Comparison of ENCODE assay signal across 17 cellular contexts in the genomic region with DNA sequence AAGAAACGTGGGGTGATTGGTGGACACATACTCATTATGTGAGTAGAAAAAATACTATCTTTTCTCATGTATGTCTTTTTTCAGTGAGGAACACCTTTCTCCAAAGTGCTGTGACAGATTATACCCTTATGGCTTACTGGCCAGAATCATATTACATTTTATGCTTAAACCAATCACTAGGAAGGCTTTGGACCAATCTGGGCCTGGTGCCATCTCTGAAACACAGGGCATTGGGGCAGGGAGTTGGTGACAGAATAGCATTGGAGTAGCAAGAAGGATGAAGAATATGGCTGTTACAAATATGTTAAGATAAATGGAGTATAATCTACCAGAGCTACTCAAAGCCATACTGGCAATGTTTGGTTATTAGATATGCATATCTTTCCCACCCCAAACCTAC. TPM values are rescaled to one million over a fixed set of nuclear protein-coding genes. Genes with fewer than 3 reads are reported as not detected.
DNase-seq lines count a peak whose midpoint lies in the region; ATAC-seq, FAIRE-seq and TF ChIP-seq lines count a peak whose summit lies in the region.
"Had no signal": no experiment of that assay in that cellular context is flagged by ENCODE, and none has a peak within 500 bp of the region (broad histone marks: within the 10 kb centered on the region; RNA-seq: fewer than 3 reads in every experiment).

No MANE protein-coding gene starts in this region.

- H3K14ac ChIP-seq in H1 (ENCODE audit: insufficient read length) = no peak overlapping the region

- WGBS in H1 (ENCODE audit: extremely low coverage in 1 of 2, insufficient coverage in 1 of 2, insufficient read length in 1 of 2, insufficient replicate concordance in 2 of 2, low coverage in 1 of 2, low lambda C conversion rate in 2 of 2, missing lambda C conversion rate in 1 of 2), 2 experiments = 71% methylated on average over 1 of the region's 1 CpG; no CpG with 5 or more reads in 1 of the 2 experiments
- WGBS in sigmoid colon, 2 donors = 86 to 95% methylated on average over 1 of the region's 1 CpG

- H3K4me2 ChIP-seq in H1 (ENCODE audit: insufficient read depth in 1 of 2, low read depth in 2 of 2, low read length in 2 of 2) = peak overlapping the region; percentile 73 to 94

- H2BK120ac ChIP-seq in H1 (replicated peaks; ENCODE audit: low read depth, low read length) = no peak overlapping the region

- H2AK5ac ChIP-seq in H1 (ENCODE audit: low read depth, low read length) = no peak overlapping the region

- H4K20me1 ChIP-seq in H1 (replicated peaks in 1 of 2; ENCODE audit: control insufficient read depth in 1 of 2, insufficient read depth in 2 of 2, low read length in 2 of 2) = peaks cover 4 to 8% of the 10 kb centered on the region in 2 experiments

- H3K27ac Mint-ChIP-seq in CD4-positive, CD25-positive, alpha-beta regulatory T cell = peak overlapping the region; percentile 89 to 97 (median 91)

- peaks cover 47 to 100% of the 10 kb centered on the region in 2 experiments for H3K79me2 ChIP-seq in H1 (ENCODE audit: control insufficient read depth in 1 of 2, insufficient read depth in 2 of 2, low read length in 2 of 2)

- ATAC-seq in CD4-positive, CD25-positive, alpha-beta regulatory T cell (ENCODE audit: low read depth in 2 of 2) = no peak
- ATAC-seq: lower lobe of right lung, SK-N-SH treated with all-trans-retinoic acid at 6 μM for 48 hours had no signal

- no peak overlapping the region for H3K9ac ChIP-seq in H1 (replicated peaks in 1 of 4; ENCODE audit: extremely low read depth in 1 of 4, low read depth in 3 of 4, low read length in 3 of 4)

- H2BK20ac ChIP-seq in H1 (ENCODE audit: low read length) = no peak overlapping the region

- peak overlapping the region in 2 of 4 donors; percentile 19 to 67 for H3K4me3 Mint-ChIP-seq in CD4-positive, CD25-positive, alpha-beta regulatory T cell

- H4K8ac ChIP-seq in H1 (ENCODE audit: extremely low read depth, insufficient read depth, low read length) = no peak overlapping the region

- H3K9me3 ChIP-seq in A673 (ENCODE audit: low read depth, low read length, poor library complexity, severe bottlenecking) = no peaks in the 10 kb centered on the region
- no peaks in the 10 kb centered on the region for H3K9me3 ChIP-seq in CD4-positive, CD25-positive, alpha-beta regulatory T cell (ENCODE audit: control insufficient read depth in 2 of 2, low read length in 2 of 2)
- H3K9me3 ChIP-seq in H1 (ENCODE audit: insufficient read depth in 2 of 2, low read depth in 1 of 2, low read length in 1 of 2) = no peaks in the 10 kb centered on the region
- no peaks in the 10 kb centered on the region for H3K9me3 ChIP-seq in sigmoid colon
- H3K9me3 ChIP-seq: lower lobe of right lung, right atrium auricular region had no signal

- 0 out of 2 replicates have a peak, but pooled peaks cover 6% of the 10 kb centered on the region for H3K79me1 ChIP-seq in H1 (ENCODE audit: low read depth, low read length)

- in situ Hi-C loops in GM13976 (cut with MboI; ENCODE audit: low sequenced_read_pairs, unreplicated experiment) = loop anchor here (10.0 kb wide), 1 partner anchor 157 kb away; no protein-coding TSS in a partner anchor

- H3K4ac ChIP-seq in H1 (replicated peaks; ENCODE audit: insufficient read length, low read depth, low read length) = no peak overlapping the region

- no peak overlapping the region for H3K56ac ChIP-seq in H1 (replicated peaks; ENCODE audit: insufficient read length, low read depth, low read length)

- peak; percentile 28 for DNase-seq in A673 (ENCODE audit: low spot score)
- no peak for DNase-seq in CD4-positive, CD25-positive, alpha-beta regulatory T cell
- DNase-seq in M059J (ENCODE audit: low read depth) = peak; percentile 27
- no peak for DNase-seq in H1 (ENCODE audit: low read depth in 1 of 2, low spot score in 2 of 2)
- no peak for DNase-seq in GM20000 (ENCODE audit: low spot score)
- DNase-seq in GM13976 (ENCODE audit: low spot score) = no peak
- no peak for DNase-seq in T-helper 2 cell
- DNase-seq in sigmoid colon = no peak
- DNase-seq: activated CD4-positive, CD25-positive, alpha-beta regulatory T cell treated with anti-CD3 and anti-CD28 coated beads, Interleukin-2, amount 50 U/mL, for 72 hours; activated CD8-positive, alpha-beta memory T cell treated with anti-CD3 and anti-CD28 coated beads for 24 hours; AML-193; lower lobe of right lung; NCI-H1694 had no signal

- H3K4me3 ChIP-seq in A673 (ENCODE audit: low read depth, low read length, poor library complexity, severe bottlenecking) (no peak overlapping the region), H1 (ENCODE audit: extremely low read depth in 1 of 4, insufficient read depth in 2 of 4, low read depth in 3 of 4, low read length in 4 of 4) (peak overlapping the region in 1 of 4 experiments; percentile 60; a peak in 2 of 8 replicates), sigmoid colon (no peak overlapping the region)
- peak overlapping the region; percentile 29 for H3K4me3 ChIP-seq in CD4-positive, CD25-positive, alpha-beta regulatory T cell (ENCODE audit: low read depth, low read length)
- H3K4me3 ChIP-seq: lower lobe of right lung, right atrium auricular region had no signal

- H2BK5ac ChIP-seq in H1 (ENCODE audit: low read depth, low read length) = 0 out of 2 replicates have a peak overlapping the region, but pooled peaks have one; percentile 3

- no TSS peak for BruUV-seq in A673 (replicated peaks; lab: Mats Ljungman, UMichigan)

- TF ChIP-seq EP300 in H1 (IDR thresholded peaks at IDR 0.05; ENCODE audit: borderline replicate concordance in 1 of 2, low read depth in 2 of 2, low read length in 2 of 2) (no peak), sigmoid colon (IDR thresholded peaks at IDR 0.05) (no peak)

- H3K27ac ChIP-seq in A673 (ENCODE audit: low read depth, low read length, poor library complexity, severe bottlenecking) = no peak overlapping the region
- peak overlapping the region; percentile 92 for H3K27ac ChIP-seq in CD4-positive, CD25-positive, alpha-beta regulatory T cell (ENCODE audit: insufficient read depth, low read length, poor library complexity, severe bottlenecking)
- H3K27ac ChIP-seq in H1 (ENCODE audit: low read depth, low read length) = peak overlapping the region; percentile 19; the same call in 1 of the 2 replicates
- no peak overlapping the region for H3K27ac ChIP-seq in sigmoid colon
- H3K27ac ChIP-seq: lower lobe of right lung had no signal

- H3K4me1 Mint-ChIP-seq in CD4-positive, CD25-positive, alpha-beta regulatory T cell = peaks cover 65 to 98% (median 81%) of the 10 kb centered on the region in 4 donors

- H2BK12ac ChIP-seq in H1 (ENCODE audit: low read depth, low read length) = no peak overlapping the region

- no peak for TF ChIP-seq RAD21 in H1 (IDR thresholded peaks at IDR 0.05 in 1 of 2, conservative IDR thresholded peaks at IDR 0.05 in 1 of 2; ENCODE audit: low read depth in 2 of 2, low read length in 2 of 2)

- H4K5ac ChIP-seq in H1 (ENCODE audit: insufficient read length, low read depth, low read length) = peak overlapping the region; percentile 0

- H4K91ac ChIP-seq in H1 (replicated peaks; ENCODE audit: insufficient read length, low read length) = no peak overlapping the region

- peaks cover 0 to 5% (median 0%) of the 10 kb centered on the region in 7 donors for H3K9me3 Mint-ChIP-seq in CD4-positive, CD25-positive, alpha-beta regulatory T cell

- no peak overlapping the region for H3K23ac ChIP-seq in H1 (ENCODE audit: insufficient read length)

- no peak for FAIRE-seq in H1 (lab: Jason Lieb, UNC)
- FAIRE-seq: islet of Langerhans, urothelium cell line had no signal

- no peaks in the 10 kb centered on the region for H3K27me3 Mint-ChIP-seq in CD4-positive, CD25-positive, alpha-beta regulatory T cell

- peaks cover 14% of the 10 kb centered on the region for H3K36me3 Mint-ChIP-seq in CD4-positive, CD25-positive, alpha-beta regulatory T cell

- CTCF ChIA-PET in A673 (lab: Charles Lee) (no interaction called here), H1 (lab: Charles Lee; ENCODE audit: partially characterized antibody) (interaction anchor here (0.9 to 5.0 kb wide), 3 partner anchors 13 to 1077 kb away, joined by 3 to 31 read pairs (median 5); no protein-coding TSS in a partner anchor)

- H3K4me1 ChIP-seq in A673 (ENCODE audit: insufficient read depth, low read length, poor library complexity, severe bottlenecking) = peaks cover 18% of the 10 kb centered on the region
- H3K4me1 ChIP-seq in CD4-positive, CD25-positive, alpha-beta regulatory T cell (ENCODE audit: control insufficient read depth, insufficient read depth, low read length, poor library complexity, severe bottlenecking) = peaks cover 79% of the 10 kb centered on the region
- H3K4me1 ChIP-seq in H1 (replicated peaks in 1 of 4; ENCODE audit: control insufficient read depth in 3 of 4, insufficient read depth in 4 of 4, low read length in 3 of 4) = peaks cover 18 to 51% (median 26%) of the 10 kb centered on the region in 4 experiments
- H3K4me1 ChIP-seq in sigmoid colon = peaks cover 0 to 57% (median 34%) of the 10 kb centered on the region in 4 donors

- no peak overlapping the region for H2BK15ac ChIP-seq in H1 (ENCODE audit: low read length)

- no peak overlapping the region for H2AFZ ChIP-seq in H1 (ENCODE audit: low read length)

- H3K27me3 ChIP-seq in A673 (replicated peaks; ENCODE audit: insufficient read depth, low read depth, low read length, poor library complexity) = no peaks in the 10 kb centered on the region
- H3K27me3 ChIP-seq in CD4-positive, CD25-positive, alpha-beta regulatory T cell (ENCODE audit: control insufficient read depth, insufficient read depth, low read length) = no peaks in the 10 kb centered on the region
- no peaks in the 10 kb centered on the region for H3K27me3 ChIP-seq in H1 (replicated peaks in 1 of 4; ENCODE audit: control insufficient read depth in 3 of 4, extremely low read depth in 1 of 4, insufficient read depth in 3 of 4, low read length in 3 of 4)
- no peaks in the 10 kb centered on the region for H3K27me3 ChIP-seq in sigmoid colon
- H3K27me3 ChIP-seq: right atrium auricular region had no signal

- no peak for TF ChIP-seq POLR2A in H1 (IDR thresholded peaks at IDR 0.05; ENCODE audit: control extremely low read depth in 1 of 2, low read depth in 2 of 2, low read length in 2 of 2)
- no peak for TF ChIP-seq POLR2A in sigmoid colon (IDR thresholded peaks at IDR 0.05)

- POLR2A ChIA-PET in A673 (lab: Charles Lee; ENCODE audit: low non-redundant PET) (no interaction called here), H1 (lab: Charles Lee; ENCODE audit: partially characterized antibody) (interaction anchor here (0.7 to 17.8 kb wide), 7 partner anchors 10 to 158 kb away, joined by 3 to 297 read pairs (median 5); partner anchors contain the start of gene UGP2)

- H3K18ac ChIP-seq in H1 (ENCODE audit: extremely low read depth, low read length) = peak overlapping the region; percentile 7; the same call in 1 of the 2 replicates

- no peaks in the 10 kb centered on the region for H3K23me2 ChIP-seq in H1 (ENCODE audit: low read depth, low read length)

- intact Hi-C loops in A673 (cut with micrococcal nuclease; ENCODE audit: unreplicated experiment) (no loop called here), sigmoid colon (cut with DNase I) (no loop called here)

- TF ChIP-seq CTCF in A673 (conservative IDR thresholded peaks at IDR 0.05; ENCODE audit: low read depth, low read length) (no peak), H1 (IDR thresholded peaks at IDR 0.05; ENCODE audit: control extremely low read depth in 1 of 3, insufficient read depth in 1 of 3, low read depth in 1 of 3, low read length in 3 of 3) (no peak), GM20000 (IDR thresholded peaks at IDR 0.05; ENCODE audit: extremely low read depth, missing control alignments) (no peak), GM13976 (IDR thresholded peaks at IDR 0.05; ENCODE audit: borderline replicate concordance, control extremely low read depth, extremely low read depth, insufficient read depth, missing control alignments) (no peak), sigmoid colon (IDR thresholded peaks at IDR 0.05) (no peak)

- no peaks in the 10 kb centered on the region for H3K36me3 ChIP-seq in A673 (ENCODE audit: insufficient read depth, low read length, poor library complexity, severe bottlenecking)
- no peaks in the 10 kb centered on the region for H3K36me3 ChIP-seq in CD4-positive, CD25-positive, alpha-beta regulatory T cell (ENCODE audit: control insufficient read depth, insufficient read depth, low read length)
- peaks cover 3 to 65% (median 11%) of the 10 kb centered on the region in 4 experiments; a peak in 6 of 8 replicates for H3K36me3 ChIP-seq in H1 (ENCODE audit: control insufficient read depth in 2 of 4, insufficient read depth in 4 of 4, low read length in 3 of 4)
- H3K36me3 ChIP-seq in sigmoid colon = peaks cover 0 to 7% (median 0%) of the 10 kb centered on the region in 4 donors

RNA-seq across cellular contexts. Expression of gene UGP2, which starts 10.2 kb away (rescaled TPM):
- total RNA-seq in A673 (2021) = 60.3 and 70.4 TPM in 2 replicates
- total RNA-seq in CD4-positive, CD25-positive, alpha-beta regulatory T cell = 118 TPM
- 100 to 1,000 TPM; 200 to 279 (median 220) TPM for polyA plus RNA-seq in CD4-positive, CD25-positive, alpha-beta regulatory T cell
- total RNA-seq in M059J (2014; rRNA removed; shearing (Covaris generic)) = 98.4 and 125 TPM in 2 replicates
- total RNA-seq in H1 (2021; fragmentation: NEBNext Ultra II Directional; extraction: Animal tissue kit (Norgen Biotek cat#: 25700)) = 925 and 956 TPM in 2 replicates
- polyA plus RNA-seq in H1 (2011; rRNA removed) = 130 and 278 TPM in 2 replicates
- polyA plus RNA-seq in H1 (2011; cell fraction: cytosol; rRNA removed) = 376 TPM
- polyA plus RNA-seq in H1 (2011; cell fraction: nucleus; rRNA removed) = 74.2 TPM
- 531 to 1,061 TPM (median 542 TPM) in 4 replicates for polyA plus RNA-seq in H1 (2012, experiment 1 of 2)
- polyA plus RNA-seq in H1 (2012, experiment 2 of 2) = 80.5 TPM
- polyA plus RNA-seq in H1 (2013, experiment 1 of 2) = 627 TPM
- 641 TPM for polyA plus RNA-seq in H1 (2013, experiment 2 of 2)
- 191 and 331 TPM in 2 replicates for polyA minus RNA-seq in H1 (2011; rRNA and poly(A)+ RNA removed)
- 336 TPM for polyA minus RNA-seq in H1 (2011; cell fraction: cytosol; rRNA and poly(A)+ RNA removed)
- 322 TPM for polyA minus RNA-seq in H1 (2011; cell fraction: nucleus; rRNA and poly(A)+ RNA removed)
- 100 to 1,000 TPM; 132 to 196 (median 149) TPM for total RNA-seq in sigmoid colon
- 100 to 1,000 TPM; 195 to 809 (median 459) TPM for polyA plus RNA-seq in sigmoid colon

Comparison
In these comparisons a context has a peak if more than half of its experiments do, and no peak if none do; other contexts are left out.
1. DNase-seq: peak in A673 (single experiment) and M059J (single experiment); none in CD4-positive, CD25-positive, alpha-beta regulatory T cell (0 of 3), H1 (0 of 2), GM20000 (single experiment), GM13976 (single experiment), T-helper 2 cell (0 of 5) and sigmoid colon (single experiment).
2. H3K27ac ChIP-seq: peak in CD4-positive, CD25-positive, alpha-beta regulatory T cell (single experiment) and H1 (single experiment); none in A673 (single experiment) and sigmoid colon (0 of 4).